8 cellular contexts compared by ENCODE assay signal in genomic region chr12:57864811-57865751, GRCh38. TPM values are rescaled to one million over a fixed set of nuclear protein-coding genes. Genes with fewer than 3 reads are reported as not detected.
DNase-seq lines count a peak whose midpoint lies in the region; ATAC-seq and TF ChIP-seq lines count a peak whose summit lies in the region.

No MANE protein-coding gene starts in this region.

- peak overlapping the region; percentile 64 for H3K4me2 ChIP-seq in DOHH2 (ENCODE audit: low read length)

- ATAC-seq in GM21825 (IDR thresholded peaks at IDR 0.05; ENCODE audit: unreplicated experiment): peak; percentile 69

- DNase-seq in M059J (ENCODE audit: low read depth) (peak; percentile 80), lung microvascular endothelial cell (ENCODE audit: low read depth in 2 of 2) (peak; percentile 46 to 84), NCI-H2081 (lab: John Stamatoyannopoulos, UW) (no peak)
- peak; percentile 74 to 81 for DNase-seq in activated CD4-positive, alpha-beta T cell treated with anti-CD3 and anti-CD28 coated beads, Interleukin-2, amount 50 U/mL, for 48 hours
- peak; percentile 11 for DNase-seq in effector CD8-positive, alpha-beta T cell (lab: John Stamatoyannopoulos, UW)
- peak; percentile 11 to 46 for DNase-seq in stimulated activated CD8-positive, alpha-beta memory T cell treated with anti-CD3 and anti-CD28 coated beads, Interleukin-2, amount 100 ng/mL, for 1 hour (ENCODE audit: low read depth in 2 of 2)

- no peaks in the 10 kb centered on the region for H3K36me3 ChIP-seq in DOHH2 (ENCODE audit: control insufficient read depth, low read length)

- peaks cover 10% of the 10 kb centered on the region for H3K4me1 ChIP-seq in DOHH2 (ENCODE audit: control insufficient read depth, low read length)

- H3K27me3 ChIP-seq in DOHH2 (ENCODE audit: control insufficient read depth, low read length): peaks cover 40% of the 10 kb centered on the region

- no peak for TF ChIP-seq CTCF in DOHH2 (IDR thresholded peaks at IDR 0.05; ENCODE audit: low read depth, low read length, poor library complexity, severe bottlenecking)

- no peaks in the 10 kb centered on the region for H3K79me2 ChIP-seq in DOHH2 (ENCODE audit: control insufficient read depth, low read length)

- no peaks in the 10 kb centered on the region for H3K9me2 ChIP-seq in DOHH2 (replicated peaks; ENCODE audit: control insufficient read depth, low read length)

- no peaks in the 10 kb centered on the region for H3F3A ChIP-seq in DOHH2 (ENCODE audit: control insufficient read depth, insufficient read depth)

- H3K27ac ChIP-seq in DOHH2 (ENCODE audit: low read depth, low read length): no peak overlapping the region

- no peaks in the 10 kb centered on the region for H4K20me1 ChIP-seq in DOHH2 (ENCODE audit: control insufficient read depth, insufficient read depth, low read depth, low read length)

- no peaks in the 10 kb centered on the region for H3K9me3 ChIP-seq in DOHH2 (ENCODE audit: control insufficient read depth, insufficient read depth, low read length)

- peak overlapping the region; percentile 50 for H3K4me3 ChIP-seq in DOHH2 (ENCODE audit: low read length)

RNA-seq across cellular contexts. Expression of gene CTDSP2, which starts 18.6 kb away (rescaled TPM):
- 37.3 and 44.2 TPM in 2 replicates for total RNA-seq in M059J (2014; rRNA removed; shearing (Covaris generic))
- total RNA-seq in lung microvascular endothelial cell: 47.9 and 62.3 TPM in 2 replicates

RNA-seq across cellular contexts. Expression of gene AVIL, which starts 46.5 kb away (rescaled TPM):
- 0.10 TPM in 1 of 2 replicates, not detected in the other for total RNA-seq in M059J (2014; rRNA removed; shearing (Covaris generic))
- 0.65 and 2.2 TPM in 2 replicates for total RNA-seq in lung microvascular endothelial cell

Comparison
In these comparisons a context has a peak if more than half of its experiments do, and no peak if none do; other contexts are left out.
1. DNase-seq: peak in M059J (single experiment), activated CD4-positive, alpha-beta T cell treated with anti-CD3 and anti-CD28 coated beads, Interleukin-2, amount 50 U/mL, for 48 hours (2 of 2), effector CD8-positive, alpha-beta T cell (single experiment), lung microvascular endothelial cell (2 of 2) and stimulated activated CD8-positive, alpha-beta memory T cell treated with anti-CD3 and anti-CD28 coated beads, Interleukin-2, amount 100 ng/mL, for 1 hour (2 of 2); none in NCI-H2081 (0 of 2).